In genomic region chr20:35541783-35542662, GRCh38 we compare ENCODE assay signal across 8 cellular contexts. TPM values are rescaled to one million over a fixed set of nuclear protein-coding genes. Genes with fewer than 3 reads are reported as not detected.
DNase-seq lines count a peak whose midpoint lies in the region; ATAC-seq and TF ChIP-seq lines count a peak whose summit lies in the region.

TSS of gene ERGIC3 (plus strand) at chr20:35542078. CDS start at chr20:35542098, 20 bp downstream.

- H3K4me1 Mint-ChIP-seq in activated naive CD8-positive, alpha-beta T cell treated with anti-CD3 and anti-CD28 coated beads, Interleukin-2, amount 50 U/mL, for 24 hours: peaks cover 18% of the 10 kb centered on the region

- H3K27ac Mint-ChIP-seq in activated naive CD8-positive, alpha-beta T cell treated with anti-CD3 and anti-CD28 coated beads, Interleukin-2, amount 50 U/mL, for 24 hours: peak within 1 kb of the TSS; percentile 83

- TF ChIP-seq EP300 in transverse colon (IDR thresholded peaks at IDR 0.05; ENCODE audit: low read depth): no peak

- no peaks in the 10 kb centered on the region for H3K27me3 ChIP-seq in cardiac muscle cell
- no peaks in the 10 kb centered on the region for H3K27me3 ChIP-seq in transverse colon

- no peaks in the 10 kb centered on the region for H3K9me3 Mint-ChIP-seq in activated naive CD8-positive, alpha-beta T cell treated with anti-CD3 and anti-CD28 coated beads, Interleukin-2, amount 50 U/mL, for 24 hours

- peaks cover 4% of the 10 kb centered on the region for H3K36me3 ChIP-seq in cardiac muscle cell
- no peaks in the 10 kb centered on the region for H3K36me3 ChIP-seq in transverse colon

- TF ChIP-seq POLR2A in GM10847 (IDR thresholded peaks at IDR 0.05; ENCODE audit: extremely low read depth, insufficient read length) (peak; percentile 40), transverse colon (IDR thresholded peaks at IDR 0.05) (peak; percentile 74)

- peak; percentile 95 for ATAC-seq in HG02759 (IDR thresholded peaks at IDR 0.05; ENCODE audit: unreplicated experiment)
- ATAC-seq in activated naive CD8-positive, alpha-beta T cell treated with anti-CD3 and anti-CD28 coated beads, Interleukin-2, amount 50 U/mL, for 24 hours: peak; percentile 97

- TF ChIP-seq CTCF in cardiac muscle cell (IDR thresholded peaks at IDR 0.05; ENCODE audit: low read depth, low read length) (no peak), transverse colon (IDR thresholded peaks at IDR 0.05) (no peak)

- H3K4me1 ChIP-seq in cardiac muscle cell (ENCODE audit: low read depth) (peaks cover 10% of the 10 kb centered on the region), transverse colon (peaks cover 0 to 15% (median 8%) of the 10 kb centered on the region in 4 donors)

- H3K9me3 ChIP-seq in cardiac muscle cell (ENCODE audit: low read depth): no peaks in the 10 kb centered on the region
- H3K9me3 ChIP-seq in transverse colon: no peaks in the 10 kb centered on the region

- DNase-seq in NCI-H1436 treated with DMSO at 0.1 percent for 48 hours (lab: John Stamatoyannopoulos, UW) (peak; percentile 81), T follicular helper cell (ENCODE audit: low read depth) (peak; percentile 96), cardiac muscle cell (ENCODE audit: low read depth in 1 of 2, low spot score in 1 of 2) (peak; percentile 98 to 99), pons (ENCODE audit: low spot score) (peak; percentile 88), transverse colon (peak; percentile 99)
- DNase-seq in activated naive CD8-positive, alpha-beta T cell treated with anti-CD3 and anti-CD28 coated beads, Interleukin-2, amount 50 U/mL, for 24 hours: peak; percentile 99

- H3K27me3 Mint-ChIP-seq in activated naive CD8-positive, alpha-beta T cell treated with anti-CD3 and anti-CD28 coated beads, Interleukin-2, amount 50 U/mL, for 24 hours: no peaks in the 10 kb centered on the region

- intact Hi-C loops in transverse colon (cut with DNase I; ENCODE audit: low total_unique reads): no loop called here

- H3K4me3 Mint-ChIP-seq in activated naive CD8-positive, alpha-beta T cell treated with anti-CD3 and anti-CD28 coated beads, Interleukin-2, amount 50 U/mL, for 24 hours: peak within 1 kb of the TSS; percentile 86

- WGBS in transverse colon (ENCODE audit: low coverage in 1 of 2), 2 donors: 0 to 7% methylated on average over 1 to 52 of the region's 57 CpGs

- peaks cover 6% of the 10 kb centered on the region for H3K36me3 Mint-ChIP-seq in activated naive CD8-positive, alpha-beta T cell treated with anti-CD3 and anti-CD28 coated beads, Interleukin-2, amount 50 U/mL, for 24 hours (ENCODE audit: low read depth)

- H3K27ac ChIP-seq in cardiac muscle cell: peak within 1 kb of the TSS; percentile 86
- peak within 1 kb of the TSS; percentile 81 to 89 (median 85) for H3K27ac ChIP-seq in transverse colon

- H3K4me3 ChIP-seq in cardiac muscle cell (peak within 1 kb of the TSS; percentile 72), transverse colon (peak within 1 kb of the TSS; percentile 74 to 97 (median 81))

- in situ Hi-C loops in transverse colon (cut with MboI; ENCODE audit: low pct_ligation_motif_present in 1 of 4, low pct_unique_long_range_greater_than_20kb in 1 of 4, low sequenced_read_pairs in 3 of 4): no loop called here

RNA-seq across cellular contexts. Expression of gene ERGIC3, which starts in this region (rescaled TPM):
- total RNA-seq in cardiac muscle cell (213 and 254 TPM in 2 replicates), transverse colon (100 to 1,000 TPM; 115 to 398 (median 237) TPM)
- 170 and 179 TPM in 2 replicates for polyA plus RNA-seq in cardiac muscle cell

Comparison
In these comparisons a context has a peak if more than half of its experiments do, and no peak if none do; other contexts are left out.
1. Peak in every context shown above with its lines: DNase-seq, ATAC-seq, H3K4me3 ChIP-seq and H3K27ac ChIP-seq.